23 cellular contexts compared by ENCODE assay signal in genomic region chr10:91975438-91975837, GRCh38. TPM values are rescaled to one million over a fixed set of nuclear protein-coding genes. Genes with fewer than 3 reads are reported as not detected.
DNase-seq lines count a peak whose midpoint lies in the region; ATAC-seq and TF ChIP-seq lines count a peak whose summit lies in the region.
"Had no signal": no experiment of that assay in that cellular context is flagged by ENCODE, and none has a peak within 500 bp of the region (broad histone marks: within the 10 kb centered on the region; RNA-seq: fewer than 3 reads in every experiment).

No MANE protein-coding gene starts in this region.

- CTCF ChIA-PET in mammary epithelial cell (lab: Charles Lee; ENCODE audit: low non-redundant PET) (no interaction called here), MCF 10A (lab: Yijun Ruan, JAX) (interaction anchor here (1.0 kb wide), 1 partner anchor 23 kb away, joined by 3 read pairs; no protein-coding TSS in a partner anchor), PC-3 (lab: Charles Lee) (no interaction called here)

- H3K9me3 Mint-ChIP-seq in MCF 10A (ENCODE audit: unreplicated experiment), result no peaks in the 10 kb centered on the region
- H3K9me3 Mint-ChIP-seq: CD8-positive, alpha-beta T cell; natural killer cell had no signal

- no peak for TF ChIP-seq CTCF in mammary epithelial cell (conservative IDR thresholded peaks at IDR 0.05 in 1 of 2, IDR thresholded peaks at IDR 0.05 in 1 of 2; ENCODE audit: extremely low read depth in 1 of 2, insufficient read depth in 1 of 2, low read depth in 1 of 2, low read length in 2 of 2)
- no peak for TF ChIP-seq CTCF in MCF 10A (IDR thresholded peaks at IDR 0.05; ENCODE audit: unreplicated experiment)
- no peak for TF ChIP-seq CTCF in PC-3 (conservative IDR thresholded peaks at IDR 0.05; ENCODE audit: low read depth, low read length)
- no peak for TF ChIP-seq CTCF in foreskin keratinocyte (conservative IDR thresholded peaks at IDR 0.05)

- no peak overlapping the region for H2AFZ ChIP-seq in mammary epithelial cell (ENCODE audit: low read depth, low read length)
- H2AFZ ChIP-seq in PC-3 (ENCODE audit: low read length), result no peak overlapping the region
- H2AFZ ChIP-seq: hepatocyte had no signal

- in situ Hi-C loops in mammary epithelial cell (cut with MboI; ENCODE audit: low sequenced_read_pairs in 2 of 2), result no loop called here

- POLR2A ChIA-PET in MCF 10A (lab: Yijun Ruan, JAX) (interaction anchor here (0.7 to 1.2 kb wide), 2 partner anchors 8 to 15 kb away, joined by 3 read pairs; no protein-coding TSS in a partner anchor), PC-3 (lab: Charles Lee; ENCODE audit: unreplicated experiment) (no interaction called here)

- no peaks in the 10 kb centered on the region for H3F3A ChIP-seq in PC-3 (ENCODE audit: low read length, unreplicated experiment)

- H3K9me3 ChIP-seq in mammary epithelial cell (replicated peaks; ENCODE audit: insufficient read depth, low read length), result no peaks in the 10 kb centered on the region
- H3K9me3 ChIP-seq in PC-3 (ENCODE audit: low read length), result no peaks in the 10 kb centered on the region
- H3K9me3 ChIP-seq: MG63, spleen, thyroid gland had no signal

- WGBS in mammary epithelial cell (ENCODE audit: low coverage, missing lambda C conversion rate), result 100% methylated on average over 1 of the region's 1 CpG

- DNase-seq in mammary epithelial cell (peak; percentile 6), MCF 10A (ENCODE audit: unreplicated experiment) (no peak), PC-3 (no peak), foreskin keratinocyte (peak in 1 of 2 donors; percentile 69), middle frontal gyrus (ENCODE audit: extremely low spot score, low spot score) (no peak), pons (ENCODE audit: low spot score) (no peak)
- no peak for DNase-seq in effector CD4-positive, alpha-beta T cell
- DNase-seq: CD8-positive, alpha-beta T cell; effector memory CD4-positive, alpha-beta T cell; MG63; natural killer cell; NCI-H1417; NCI-H2081; NCI-H774; retina; spleen; stimulated activated CD4-positive, alpha-beta T cell treated with anti-CD3 and anti-CD28 coated beads, Interleukin-2, amount 100 ng/mL, for 48 hours; stimulated activated naive CD4-positive, alpha-beta T cell treated with Interleukin-2 at 50 U/mL for 16 hours; thyroid gland had no signal

- H3K4me3 Mint-ChIP-seq in MCF 10A (ENCODE audit: unreplicated experiment), result no peak overlapping the region
- H3K4me3 Mint-ChIP-seq: CD8-positive, alpha-beta T cell; mesothelial cell of epicardium; natural killer cell had no signal

- no peak for ATAC-seq in PC-3
- peak; percentile 53 for ATAC-seq in foreskin keratinocyte
- ATAC-seq: CD8-positive, alpha-beta T cell; esophagus mucosa; left lobe of liver had no signal

- H4K20me1 ChIP-seq in mammary epithelial cell (ENCODE audit: insufficient read depth, low read length) (no peaks in the 10 kb centered on the region), PC-3 (ENCODE audit: low read length) (no peaks in the 10 kb centered on the region)

- no peaks in the 10 kb centered on the region for H3K9me2 ChIP-seq in PC-3 (replicated peaks; ENCODE audit: low read length)

- peaks cover 19% of the 10 kb centered on the region for H3K4me1 ChIP-seq in mammary epithelial cell (ENCODE audit: insufficient read depth, low read length)
- H3K4me1 ChIP-seq in PC-3 (ENCODE audit: insufficient read depth, low read length), result peaks cover 37% of the 10 kb centered on the region
- peaks cover 10% of the 10 kb centered on the region for H3K4me1 ChIP-seq in foreskin keratinocyte
- H3K4me1 ChIP-seq: spleen, thyroid gland had no signal

- no peak overlapping the region for H3K27ac Mint-ChIP-seq in MCF 10A (ENCODE audit: low read depth, unreplicated experiment)
- H3K27ac Mint-ChIP-seq: CD8-positive, alpha-beta T cell; mesothelial cell of epicardium; natural killer cell had no signal

- H3K27ac ChIP-seq in mammary epithelial cell (ENCODE audit: insufficient read depth, low read depth, low read length) (peak overlapping the region; percentile 4), PC-3 (ENCODE audit: low read length) (0 out of 2 replicates have a peak overlapping the region, but pooled peaks have one; percentile 10), foreskin keratinocyte (no peak overlapping the region)
- H3K27ac ChIP-seq: hepatocyte, spleen, thyroid gland had no signal

- H3K4me3 ChIP-seq in mammary epithelial cell (replicated peaks in 1 of 3; ENCODE audit: insufficient read depth in 1 of 3, low read depth in 2 of 3, low read length in 3 of 3) (no peak overlapping the region), PC-3 (ENCODE audit: low read length) (no peak overlapping the region)
- H3K4me3 ChIP-seq: hepatocyte, MG63, spleen, thyroid gland had no signal

- peaks cover 18% of the 10 kb centered on the region for H3K36me3 Mint-ChIP-seq in MCF 10A (ENCODE audit: insufficient read depth, unreplicated experiment)

- no peak overlapping the region for H3K9ac ChIP-seq in mammary epithelial cell (ENCODE audit: insufficient read depth, low read length)
- no peak overlapping the region for H3K9ac ChIP-seq in PC-3 (ENCODE audit: low read length)

- no peaks in the 10 kb centered on the region for H3K27me3 Mint-ChIP-seq in MCF 10A (ENCODE audit: insufficient read depth, unreplicated experiment)

- H3K4me2 ChIP-seq in mammary epithelial cell (ENCODE audit: insufficient read depth, low read depth, low read length) (no peak overlapping the region), PC-3 (ENCODE audit: low read length) (0 out of 2 replicates have a peak overlapping the region, but pooled peaks have one; percentile 11)
- H3K4me2 ChIP-seq: hepatocyte had no signal

- intact Hi-C loops in mammary epithelial cell (cut with micrococcal nuclease), result no loop called here
- intact Hi-C loops in MCF 10A (cut with micrococcal nuclease), result no loop called here
- intact Hi-C loops in PC-3 (cut with micrococcal nuclease), result no loop called here

- dilution Hi-C loops in mammary epithelial cell (cut with HindIII; ENCODE audit: low sequenced_read_pairs), result no loop called here

- H3K27me3 ChIP-seq in mammary epithelial cell (ENCODE audit: insufficient read depth, low read length) (no peaks in the 10 kb centered on the region), PC-3 (ENCODE audit: low read length) (no peaks in the 10 kb centered on the region), foreskin keratinocyte (no peaks in the 10 kb centered on the region)
- H3K27me3 ChIP-seq: hepatocyte, MG63, spleen, thyroid gland had no signal

- no TSS peak for BruUV-seq in mammary epithelial cell (replicated peaks; lab: Mats Ljungman, UMichigan)
- BruUV-seq in MCF 10A (replicated peaks; lab: Mats Ljungman, UMichigan), result no TSS peak
- BruUV-seq in PC-3 (replicated peaks; lab: Mats Ljungman, UMichigan), result no TSS peak

- H3K36me3 ChIP-seq in mammary epithelial cell (ENCODE audit: insufficient read depth, low read length), result peaks cover 7% of the 10 kb centered on the region
- H3K36me3 ChIP-seq in PC-3 (ENCODE audit: low read depth, low read length), result 0 out of 2 replicates have a peak, but pooled peaks cover 3% of the 10 kb centered on the region
- H3K36me3 ChIP-seq: thyroid gland had no signal

- H3K79me2 ChIP-seq in mammary epithelial cell (ENCODE audit: insufficient read depth, low read length), result no peaks in the 10 kb centered on the region
- no peaks in the 10 kb centered on the region for H3K79me2 ChIP-seq in PC-3 (ENCODE audit: low read length)
- H3K79me2 ChIP-seq: hepatocyte had no signal

- H3K4me1 Mint-ChIP-seq in MCF 10A (ENCODE audit: insufficient read depth, unreplicated experiment), result peaks cover 5% of the 10 kb centered on the region

RNA-seq across cellular contexts. Expression of gene BTAF1, which starts 51.9 kb away (rescaled TPM):
- 10 to 100 TPM; 33.2 to 55.8 TPM for total RNA-seq in mammary epithelial cell
- polyA plus RNA-seq in mammary epithelial cell, result 11.9 TPM
- polyA minus RNA-seq in mammary epithelial cell, result 26.7 TPM
- total RNA-seq in MCF 10A (2022), result 35.5 and 37.0 TPM in 2 replicates
- total RNA-seq in PC-3 (2014; rRNA removed), result 22.9 and 27.6 TPM in 2 replicates
- total RNA-seq in foreskin keratinocyte, result 23.7 and 24.1 TPM in 2 replicates
- 2.4 and 3.1 TPM in 2 replicates for polyA plus RNA-seq in foreskin keratinocyte
